In genomic region chr2:178093471-178093870, GRCh38 we compare ENCODE assay signal across 8 cellular contexts.
"Had no signal": no experiment of that assay in that cellular context is flagged by ENCODE, and none has a peak within 500 bp of the region (broad histone marks: within the 10 kb centered on the region; RNA-seq: fewer than 3 reads in every experiment).

No MANE protein-coding gene starts in this region.

- FAIRE-seq: G401.6, GM12878, GM12891, GM12892, GM18507, GM19239 had no signal

- DNase-seq: GDM1, GF-D8 had no signal

- ATAC-seq: GM12878 had no signal

- H3K4me3 ChIP-seq: GM12878 had no signal
